Comparison of ENCODE assay signal across 9 cellular contexts in genomic region chr12:65892905-65893304, GRCh38.
DNase-seq lines count a peak whose midpoint lies in the region; ATAC-seq and TF ChIP-seq lines count a peak whose summit lies in the region.
"Had no signal": no experiment of that assay in that cellular context is flagged by ENCODE, and none has a peak within 500 bp of the region (broad histone marks: within the 10 kb centered on the region; RNA-seq: fewer than 3 reads in every experiment).

No MANE protein-coding gene starts in this region.

- H3K4me1 ChIP-seq in upper lobe of left lung, result peaks cover 2 to 13% (median 8%) of the 10 kb centered on the region in 4 donors

- no peaks in the 10 kb centered on the region for H3K36me3 ChIP-seq in upper lobe of left lung

- TF ChIP-seq POLR2A in upper lobe of left lung (IDR thresholded peaks at IDR 0.05), result no peak

- no peaks in the 10 kb centered on the region for H3K9me3 ChIP-seq in upper lobe of left lung

- DNase-seq in AG08396 (ENCODE audit: low spot score), result peak; percentile 40
- peak; percentile 94 for DNase-seq in HT1080 (ENCODE audit: low read depth)
- DNase-seq in astrocyte of the spinal cord (ENCODE audit: low read depth, low spot score), result peak; percentile 79
- DNase-seq in lung microvascular endothelial cell (ENCODE audit: low read depth in 2 of 2), result peak; percentile 59 to 91
- no peak for DNase-seq in upper lobe of left lung
- DNase-seq in NCI-H1930 (lab: John Stamatoyannopoulos, UW), result no peak
- no peak for DNase-seq in NCI-H510A (lab: John Stamatoyannopoulos, UW)
- DNase-seq in GM19240 (ENCODE audit: insufficient read length, low spot score), result no peak
- DNase-seq: DMS79 treated with DMSO at 0.1 percent for 48 hours had no signal

- H3K4me3 ChIP-seq in astrocyte of the spinal cord (ENCODE audit: low read depth, low read length) (no peak overlapping the region), upper lobe of left lung (no peak overlapping the region)

- in situ Hi-C loops in astrocyte of the spinal cord (cut with HindIII; ENCODE audit: low sequenced_read_pairs), result no loop called here

- 44 to 45% methylated on average over 5 of the region's 5 CpGs for WGBS in upper lobe of left lung, 2 donors

- no peak for ATAC-seq in upper lobe of left lung (ENCODE audit: low FRiP score in 2 of 2)

- TF ChIP-seq EP300 in upper lobe of left lung (IDR thresholded peaks at IDR 0.05), result no peak

- TF ChIP-seq CTCF in astrocyte of the spinal cord (IDR thresholded peaks at IDR 0.05; ENCODE audit: low read depth, low read length), result no peak
- TF ChIP-seq CTCF in upper lobe of left lung (IDR thresholded peaks at IDR 0.05), result no peak

- no peaks in the 10 kb centered on the region for H3K27me3 ChIP-seq in upper lobe of left lung

- H3K27ac ChIP-seq in upper lobe of left lung, result no peak overlapping the region

Comparison
In these comparisons a context has a peak if more than half of its experiments do, and no peak if none do; other contexts are left out.
1. DNase-seq: peak in AG08396 (single experiment), HT1080 (single experiment), astrocyte of the spinal cord (single experiment) and lung microvascular endothelial cell (2 of 2); none in upper lobe of left lung (0 of 2), NCI-H1930 (0 of 2), NCI-H510A (single experiment) and GM19240 (single experiment).